35 cellular contexts compared by ENCODE assay signal in genomic region chr1:110094931-110095654, GRCh38. TPM values are rescaled to one million over a fixed set of nuclear protein-coding genes. Genes with fewer than 3 reads are reported as not detected.
"Had no signal": no experiment of that assay in that cellular context is flagged by ENCODE, and none has a peak within 500 bp of the region (broad histone marks: within the 10 kb centered on the region; RNA-seq: fewer than 3 reads in every experiment).

No MANE protein-coding gene starts in this region.

- DNase-seq: dermis blood vessel endothelial cell; effector memory CD4-positive, alpha-beta T cell; foreskin keratinocyte; heart left ventricle; left cardiac atrium; left lung; mesenchymal stem cell; midbrain; naive thymus-derived CD4-positive, alpha-beta T cell; nucleus accumbens; ovary; right cardiac atrium; sigmoid colon; stimulated activated CD4-positive, alpha-beta T cell treated with anti-CD3 and anti-CD28 coated beads, Interleukin-2, amount 100 ng/mL, for 24 hours; stimulated activated CD4-positive, alpha-beta T cell treated with anti-CD3 and anti-CD28 coated beads, Interleukin-4, amount 100 ng/mL, for 4 hours; stimulated activated naive CD8-positive, alpha-beta T cell treated with anti-CD3 and anti-CD28 coated beads, Interleukin-15, Interleukin-2, amounts not matched to agents 100 U/mL and 50 U/mL, for 24 hours; substantia nigra; testis; tibial artery had no signal

- H3K79me2 ChIP-seq: hepatocyte had no signal

- ATAC-seq: foreskin keratinocyte; gastroesophageal sphincter; heart left ventricle; left cardiac atrium; left lung; naive thymus-derived CD4-positive, alpha-beta T cell; psoas muscle; right cardiac atrium; stimulated activated memory B cell treated with anti-CD40 and anti-IgM and Interleukin-4, amounts not matched to agents 10 μg/mL and 1 μg/mL and 100 μg/mL, for 72 hours; stimulated activated naive CD8-positive, alpha-beta T cell treated with anti-CD3 and anti-CD28 coated beads, Interleukin-15, Interleukin-2, amounts not matched to agents 100 U/mL and 50 U/mL, for 24 hours had no signal

- H3K27ac ChIP-seq: coronary artery, esophagus muscularis mucosa, foreskin keratinocyte, gastroesophageal sphincter, heart left ventricle, hepatocyte, left lung, neural progenitor cell, ovary, psoas muscle, sigmoid colon, testis, tibial artery had no signal

- H3K4me3 ChIP-seq: coronary artery, esophagus muscularis mucosa, gastroesophageal sphincter, heart left ventricle, hepatocyte, left lung, neural progenitor cell, ovary, psoas muscle, sigmoid colon, testis, tibial artery had no signal

- H2AFZ ChIP-seq: hepatocyte, neural progenitor cell had no signal

- H3K9me3 ChIP-seq: esophagus muscularis mucosa, gastroesophageal sphincter, heart left ventricle, left lung, ovary, psoas muscle, sigmoid colon, testis, tibial artery had no signal

- H3K4me1 ChIP-seq: esophagus muscularis mucosa, foreskin keratinocyte, gastroesophageal sphincter, heart left ventricle, left lung, psoas muscle, sigmoid colon, testis, tibial artery had no signal

- H3K9ac ChIP-seq: neural progenitor cell had no signal

- H3K36me3 ChIP-seq: esophagus muscularis mucosa, gastroesophageal sphincter, heart left ventricle, left lung, neural progenitor cell, ovary, sigmoid colon, tibial artery had no signal

- H3K4me2 ChIP-seq: hepatocyte, neural progenitor cell had no signal

- H3K27me3 ChIP-seq: ovary, testis had no signal

RNA-seq across cellular contexts. Expression of gene UBL4B, which starts 17.1 kb away (rescaled TPM):
- total RNA-seq: dermis blood vessel endothelial cell; endothelial cell of umbilical vein; epithelial cell of proximal tubule; esophagus muscularis mucosa; fibroblast of lung; foreskin keratinocyte; heart left ventricle; hepatocyte; kidney epithelial cell; left cardiac atrium; left lung; lung microvascular endothelial cell; mucosa of gallbladder; naive thymus-derived CD4-positive, alpha-beta T cell; ovary; renal cortical epithelial cell; right cardiac atrium; skeletal muscle tissue; urinary bladder had no signal
- polyA plus RNA-seq: endothelial cell of umbilical vein; fibroblast of lung; foreskin keratinocyte; hepatocyte; naive thymus-derived CD4-positive, alpha-beta T cell; right cardiac atrium; urinary bladder had no signal

RNA-seq across cellular contexts. Expression of gene ALX3, which starts 24.6 kb away (rescaled TPM):
- total RNA-seq: dermis blood vessel endothelial cell; endothelial cell of umbilical vein; epithelial cell of proximal tubule; esophagus muscularis mucosa; fibroblast of lung; foreskin keratinocyte; gastroesophageal sphincter; heart left ventricle; kidney epithelial cell; left cardiac atrium; left lung; lung microvascular endothelial cell; mucosa of gallbladder; naive thymus-derived CD4-positive, alpha-beta T cell; psoas muscle; renal cortical epithelial cell; right cardiac atrium; sigmoid colon; skeletal muscle tissue had no signal
- polyA plus RNA-seq: endothelial cell of umbilical vein; fibroblast of lung; foreskin keratinocyte; heart left ventricle; naive thymus-derived CD4-positive, alpha-beta T cell had no signal

RNA-seq across cellular contexts. Expression of gene SLC6A17, which starts 55.2 kb away (rescaled TPM):
- total RNA-seq: endothelial cell of umbilical vein; naive thymus-derived CD4-positive, alpha-beta T cell had no signal
- polyA plus RNA-seq: naive thymus-derived CD4-positive, alpha-beta T cell had no signal
